Comparison of ENCODE assay signal across 18 cellular contexts in genomic region chr1:6145864-6146410, GRCh38. TPM values are rescaled to one million over a fixed set of nuclear protein-coding genes. Genes with fewer than 3 reads are reported as not detected.
A peak's percentile ranks its signal among the peaks of the same experiment; 100 is the strongest.
DNase-seq lines count a peak whose midpoint lies in the region; ATAC-seq and TF ChIP-seq lines count a peak whose summit lies in the region.
"Had no signal": no experiment of that assay in that cellular context is flagged by ENCODE, and none has a peak within 500 bp of the region (broad histone marks: within the 10 kb centered on the region; RNA-seq: fewer than 3 reads in every experiment).

No MANE protein-coding gene starts in this region.

- H3K4me2 ChIP-seq in mammary epithelial cell (ENCODE audit: insufficient read depth, low read depth, low read length) = no peak overlapping the region
- H3K4me2 ChIP-seq: A549, BLaER1 had no signal

- H3K27me3 ChIP-seq in mammary epithelial cell (ENCODE audit: insufficient read depth, low read length) (no peaks in the 10 kb centered on the region), dorsolateral prefrontal cortex (peaks cover 0 to 37% (median 6%) of the 10 kb centered on the region in 45 donors), foreskin keratinocyte (peaks cover 16% of the 10 kb centered on the region)
- H3K27me3 ChIP-seq: BLaER1 had no signal

- TF ChIP-seq CTCF in MCF 10A (IDR thresholded peaks at IDR 0.05; ENCODE audit: unreplicated experiment) (no peak), mammary epithelial cell (conservative IDR thresholded peaks at IDR 0.05 in 1 of 2, IDR thresholded peaks at IDR 0.05 in 1 of 2; ENCODE audit: extremely low read depth in 1 of 2, insufficient read depth in 1 of 2, low read depth in 1 of 2, low read length in 2 of 2) (no peak), dorsolateral prefrontal cortex (IDR thresholded peaks at IDR 0.05 in 54 of 56, conservative IDR thresholded peaks at IDR 0.05 in 2 of 56; ENCODE audit: low read depth in 1 of 56, partially characterized antibody in 56 of 56) (no peak), foreskin keratinocyte (conservative IDR thresholded peaks at IDR 0.05) (no peak)

- no peaks in the 10 kb centered on the region for H4K20me1 ChIP-seq in mammary epithelial cell (ENCODE audit: insufficient read depth, low read length)
- H4K20me1 ChIP-seq: BLaER1 had no signal

- peaks cover 7% of the 10 kb centered on the region for H3K4me1 ChIP-seq in mammary epithelial cell (ENCODE audit: insufficient read depth, low read length)
- H3K4me1 ChIP-seq in foreskin keratinocyte = no peaks in the 10 kb centered on the region

- H3K4me3 Mint-ChIP-seq in MCF 10A (ENCODE audit: unreplicated experiment) = no peak overlapping the region
- H3K4me3 Mint-ChIP-seq: CD14-positive monocyte; CD4-positive, alpha-beta memory T cell had no signal

- H3K9ac ChIP-seq in mammary epithelial cell (ENCODE audit: insufficient read depth, low read length) = no peak overlapping the region
- H3K9ac ChIP-seq: BLaER1, GM23248 had no signal

- intact Hi-C loops in MCF 10A (cut with micrococcal nuclease) (no loop called here), mammary epithelial cell (cut with micrococcal nuclease) (no loop called here), dorsolateral prefrontal cortex (cut with DNase I) (no loop called here)

- CTCF ChIA-PET in MCF 10A (lab: Yijun Ruan, JAX) (interaction anchor here (0.5 to 1.1 kb wide), 5 partner anchors 11 to 632 kb away, joined by 3 to 4 read pairs (median 3); no protein-coding TSS in a partner anchor), mammary epithelial cell (lab: Charles Lee; ENCODE audit: low non-redundant PET) (no interaction called here)

- WGBS in mammary epithelial cell (ENCODE audit: low coverage, missing lambda C conversion rate) = 85% methylated on average over 19 of the region's 24 CpGs

- H3K36me3 ChIP-seq in mammary epithelial cell (ENCODE audit: insufficient read depth, low read length) = no peaks in the 10 kb centered on the region
- H3K36me3 ChIP-seq: BLaER1 had no signal

- in situ Hi-C loops in mammary epithelial cell (cut with MboI; ENCODE audit: low sequenced_read_pairs in 2 of 2) = no loop called here

- ATAC-seq in foreskin keratinocyte = peak; percentile 4
- no peak for ATAC-seq in HG03280 (IDR thresholded peaks at IDR 0.05; ENCODE audit: unreplicated experiment)
- ATAC-seq: A549 had no signal

- DNase-seq in MCF 10A (ENCODE audit: unreplicated experiment) (peak; percentile 65), mammary epithelial cell (no peak), dorsolateral prefrontal cortex (no peak), foreskin keratinocyte (peak in 1 of 2 donors; percentile 25), AG08396 (ENCODE audit: low spot score) (no peak), SK-N-DZ (ENCODE audit: low spot score) (no peak)
- DNase-seq: Calu3; CD4-positive, alpha-beta memory T cell; DND-41; GM23248; HCEC 1CT; IMR-90 had no signal

- dilution Hi-C loops in mammary epithelial cell (cut with HindIII; ENCODE audit: low sequenced_read_pairs) = no loop called here

- H3K27ac Mint-ChIP-seq in MCF 10A (ENCODE audit: low read depth, unreplicated experiment) = no peak overlapping the region
- H3K27ac Mint-ChIP-seq: CD14-positive monocyte; CD4-positive, alpha-beta memory T cell had no signal

- no peak overlapping the region for H3K4me3 ChIP-seq in mammary epithelial cell (replicated peaks in 1 of 3; ENCODE audit: insufficient read depth in 1 of 3, low read depth in 2 of 3, low read length in 3 of 3)
- H3K4me3 ChIP-seq in dorsolateral prefrontal cortex = no peak overlapping the region
- H3K4me3 ChIP-seq: A549, BLaER1, GM23248 had no signal

- no peaks in the 10 kb centered on the region for H3K9me3 Mint-ChIP-seq in MCF 10A (ENCODE audit: unreplicated experiment)
- H3K9me3 Mint-ChIP-seq: CD4-positive, alpha-beta memory T cell had no signal

- no peaks in the 10 kb centered on the region for H3K79me2 ChIP-seq in mammary epithelial cell (ENCODE audit: insufficient read depth, low read length)

- no TSS peak for BruUV-seq in MCF 10A (replicated peaks; lab: Mats Ljungman, UMichigan)
- no TSS peak for BruUV-seq in mammary epithelial cell (replicated peaks; lab: Mats Ljungman, UMichigan)

- no peak overlapping the region for H2AFZ ChIP-seq in mammary epithelial cell (ENCODE audit: low read depth, low read length)
- H2AFZ ChIP-seq: GM23248 had no signal

- POLR2A ChIA-PET in MCF 10A (lab: Yijun Ruan, JAX) = interaction anchor here (3.1 kb wide), 1 partner anchor 12 kb away, joined by 10 read pairs; no protein-coding TSS in a partner anchor

- H3K9me3 ChIP-seq in mammary epithelial cell (replicated peaks; ENCODE audit: insufficient read depth, low read length) = no peaks in the 10 kb centered on the region
- H3K9me3 ChIP-seq: A549 had no signal

- H3K4me1 Mint-ChIP-seq in MCF 10A (ENCODE audit: insufficient read depth, unreplicated experiment) = peaks cover 6% of the 10 kb centered on the region

- H3K27me3 Mint-ChIP-seq in MCF 10A (ENCODE audit: insufficient read depth, unreplicated experiment) = no peaks in the 10 kb centered on the region

- H3K27ac ChIP-seq in mammary epithelial cell (ENCODE audit: insufficient read depth, low read depth, low read length) (no peak overlapping the region), dorsolateral prefrontal cortex (peak overlapping the region in 53 of 59 donors; percentile 12 to 88 (median 76)), foreskin keratinocyte (no peak overlapping the region), temporal lobe (ENCODE audit: low read depth, low read length) (peak overlapping the region; percentile 44)
- H3K27ac ChIP-seq: 22Rv1, A549, BLaER1, GM23248 had no signal

- no peaks in the 10 kb centered on the region for H3K36me3 Mint-ChIP-seq in MCF 10A (ENCODE audit: insufficient read depth, unreplicated experiment)
- H3K36me3 Mint-ChIP-seq: CD14-positive monocyte; CD4-positive, alpha-beta memory T cell had no signal

RNA-seq across cellular contexts. Expression of gene CHD5, which starts 34.2 kb away (rescaled TPM):
- total RNA-seq in MCF 10A (2022) (0.07 and 0.17 TPM in 2 replicates), mammary epithelial cell (under 1 TPM; 0.49 to 0.83 TPM), dorsolateral prefrontal cortex (100 to 1,000 TPM in 111 of 120 experiments, 10 to 100 TPM in 9; 40.0 to 225 (median 141) TPM), foreskin keratinocyte (0.04 and 0.10 TPM in 2 replicates), temporal lobe (35.2 TPM)
- polyA plus RNA-seq in mammary epithelial cell (0.09 TPM), foreskin keratinocyte (0.01 and 0.06 TPM in 2 replicates)
- polyA minus RNA-seq in mammary epithelial cell = not detected
- 0.24 and 0.29 TPM in 2 replicates for polyA plus RNA-seq in SK-N-DZ (2014; cell fraction: cytosol; rRNA removed)
- polyA plus RNA-seq in SK-N-DZ (2014; cell fraction: nucleus; rRNA removed) = 0.22 and 0.38 TPM in 2 replicates
- polyA plus RNA-seq: CD14-positive monocyte; CD4-positive, alpha-beta memory T cell had no signal

RNA-seq across cellular contexts. Expression of gene RPL22, which starts 53.5 kb away (rescaled TPM):
- 477 and 513 TPM in 2 replicates for total RNA-seq in MCF 10A (2022)
- total RNA-seq in mammary epithelial cell = 100 to 1,000 TPM in 1 of 2 donors, 10 to 100 TPM in 1; 69.7 to 303 TPM
- 166 TPM for polyA plus RNA-seq in mammary epithelial cell
- polyA minus RNA-seq in mammary epithelial cell = 24.4 TPM
- 100 to 1,000 TPM; 111 to 227 (median 176) TPM for total RNA-seq in dorsolateral prefrontal cortex
- total RNA-seq in foreskin keratinocyte = 337 and 358 TPM in 2 replicates
- polyA plus RNA-seq in foreskin keratinocyte = 682 and 724 TPM in 2 replicates
- 313 TPM for total RNA-seq in temporal lobe
- polyA plus RNA-seq in SK-N-DZ (2014; cell fraction: cytosol; rRNA removed) = 206 and 224 TPM in 2 replicates
- 133 and 136 TPM in 2 replicates for polyA plus RNA-seq in SK-N-DZ (2014; cell fraction: nucleus; rRNA removed)

RNA-seq across cellular contexts. Expression of gene RNF207, which starts 60.0 kb away (rescaled TPM):
- total RNA-seq in MCF 10A (2022) (6.2 and 12.4 TPM in 2 replicates), mammary epithelial cell (10 to 100 TPM; 25.7 to 26.5 TPM), dorsolateral prefrontal cortex (10 to 100 TPM in 118 of 120 experiments, 1 to 10 TPM in 2; 7.4 to 42.1 (median 22.0) TPM), foreskin keratinocyte (7.1 and 7.7 TPM in 2 replicates), temporal lobe (6.1 TPM)
- polyA plus RNA-seq in mammary epithelial cell (5.9 TPM), foreskin keratinocyte (3.0 and 3.1 TPM in 2 replicates)
- 6.6 TPM for polyA minus RNA-seq in mammary epithelial cell
- polyA plus RNA-seq in SK-N-DZ (2014; cell fraction: cytosol; rRNA removed) = 5.9 and 13.4 TPM in 2 replicates
- polyA plus RNA-seq in SK-N-DZ (2014; cell fraction: nucleus; rRNA removed) = 72.6 and 79.0 TPM in 2 replicates

Comparison
In these comparisons a context has a peak if more than half of its experiments do, and no peak if none do; other contexts are left out.
1. H3K27ac ChIP-seq: peak in dorsolateral prefrontal cortex (53 of 59) and temporal lobe (single experiment); none in mammary epithelial cell (single experiment) and foreskin keratinocyte (single experiment).
2. RNA of gene CHD5, which starts 34.2 kb away (total RNA-seq): 40.0 to 225 TPM in dorsolateral prefrontal cortex and 35.2 TPM in temporal lobe (single experiment); 0.49 to 0.83 TPM in mammary epithelial cell, 0.07 to 0.17 TPM in MCF 10A and 0.04 to 0.10 TPM in foreskin keratinocyte; every median in the first group is over 10 times any median in the second.